In genomic region chr9:37036237-37037136, GRCh38 we compare ENCODE assay signal across 8 cellular contexts. TPM values are rescaled to one million over a fixed set of nuclear protein-coding genes. Genes with fewer than 3 reads are reported as not detected.
DNase-seq lines count a peak whose midpoint lies in the region; ATAC-seq and TF ChIP-seq lines count a peak whose summit lies in the region.

No MANE protein-coding gene starts in this region.

- 5% methylated on average over 76 of the region's 76 CpGs for WGBS in liver

- H3K27me3 ChIP-seq in RWPE2 (ENCODE audit: insufficient read depth, poor library complexity, severe bottlenecking) (peaks cover 100% of the 10 kb centered on the region), liver (ENCODE audit: control insufficient read depth in 4 of 4, insufficient read depth in 4 of 4, low read length in 3 of 4) (peaks cover 8 to 43% (median 17%) of the 10 kb centered on the region in 4 donors)

- H3K9ac ChIP-seq in liver (ENCODE audit: low read depth in 1 of 2, low read length in 2 of 2) = no peak overlapping the region

- no peak overlapping the region for H3K27ac ChIP-seq in RWPE2 (ENCODE audit: poor library complexity, severe bottlenecking)
- H3K27ac ChIP-seq in liver (ENCODE audit: low read depth in 1 of 2, low read length in 2 of 2) = no peak overlapping the region

- H3K36me3 ChIP-seq in RWPE2 (ENCODE audit: low read depth) = no peaks in the 10 kb centered on the region
- no peaks in the 10 kb centered on the region for H3K36me3 ChIP-seq in liver (ENCODE audit: control insufficient read depth in 4 of 4, insufficient read depth in 3 of 4, low read depth in 1 of 4, low read length in 3 of 4)

- DNase-seq in ELR (ENCODE audit: low read depth) (peak; percentile 44), RWPE2 (ENCODE audit: low spot score) (no peak)
- peak; percentile 40 for DNase-seq in central memory CD4-positive, alpha-beta T cell
- DNase-seq in stimulated activated naive CD8-positive, alpha-beta T cell treated with anti-CD3 and anti-CD28 coated beads, Interleukin-15, Interleukin-2, amounts not matched to agents 100 U/mL and 50 U/mL, for 24 hours = peak; percentile 51

- H3K4me1 ChIP-seq in RWPE2 (ENCODE audit: insufficient read depth, poor library complexity, severe bottlenecking) = peaks cover 7% of the 10 kb centered on the region
- peaks cover 8 to 26% (median 17%) of the 10 kb centered on the region in 4 donors for H3K4me1 ChIP-seq in liver (ENCODE audit: control insufficient read depth in 4 of 4, insufficient read depth in 4 of 4, low read length in 3 of 4)

- no peak for TF ChIP-seq RAD21 in liver (IDR thresholded peaks at IDR 0.05)

- H3K4me3 ChIP-seq in RWPE2 (ENCODE audit: severe bottlenecking) (peak overlapping the region; percentile 23), liver (ENCODE audit: low read depth in 1 of 3, low read length in 3 of 3) (peak overlapping the region; percentile 40 to 81 (median 50))

- TF ChIP-seq CTCF in RWPE2 (IDR thresholded peaks at IDR 0.05; ENCODE audit: poor library complexity, severe bottlenecking) (no peak), liver (IDR thresholded peaks at IDR 0.05; ENCODE audit: low read depth, low read length, missing input control) (no peak)

- H3K9me3 ChIP-seq in RWPE2 (ENCODE audit: severe bottlenecking) (no peaks in the 10 kb centered on the region), liver (ENCODE audit: control insufficient read depth in 4 of 4, low read length in 3 of 4) (peaks cover 0 to 9% (median 0%) of the 10 kb centered on the region in 4 donors)

- ATAC-seq in HG02798 (IDR thresholded peaks at IDR 0.05; ENCODE audit: poor library complexity, unreplicated experiment) (peak; percentile 36), RWPE2 (ENCODE audit: low read depth) (peak; percentile 28; the same call in 1 of the 3 replicates), HG02610 (IDR thresholded peaks at IDR 0.05; ENCODE audit: unreplicated experiment) (no peak), HG03571 (IDR thresholded peaks at IDR 0.05; ENCODE audit: unreplicated experiment) (no peak)
- ATAC-seq in stimulated activated naive CD8-positive, alpha-beta T cell treated with anti-CD3 and anti-CD28 coated beads, Interleukin-15, Interleukin-2, amounts not matched to agents 100 U/mL and 50 U/mL, for 24 hours = no peak

TF ChIP-seq in liver, 16 proteins besides CTCF, POLR2A, EP300 and RAD21:
- TF ChIP-seq HNF4G (IDR thresholded peaks at IDR 0.05) (no peak), SP1 (IDR thresholded peaks at IDR 0.05) (no peak), ZBTB33 (IDR thresholded peaks at IDR 0.05) (no peak), ATF3 (IDR thresholded peaks at IDR 0.05) (no peak), FOXA2 (IDR thresholded peaks at IDR 0.05) (no peak), NR2F2 (IDR thresholded peaks at IDR 0.05) (no peak), GABPA (IDR thresholded peaks at IDR 0.05 in 1 of 2, conservative IDR thresholded peaks at IDR 0.05 in 1 of 2) (peak in 1 of 2 donors; percentile 59), HNF4A (conservative IDR thresholded peaks at IDR 0.05) (no peak)

RNA-seq across cellular contexts. Expression of gene PAX5, which starts 2.4 kb away (rescaled TPM):
- total RNA-seq in liver = 1 to 10 TPM in 1 of 2 donors, under 1 TPM in 1; 0.08 to 2.7 TPM
- under 1 TPM; 0.05 to 0.14 TPM for polyA plus RNA-seq in liver

Comparison
In these comparisons a context has a peak if more than half of its experiments do, and no peak if none do; other contexts are left out.
1. ATAC-seq: peak in HG02798 (single experiment) and RWPE2 (single experiment); none in stimulated activated naive CD8-positive, alpha-beta T cell treated with anti-CD3 and anti-CD28 coated beads, Interleukin-15, Interleukin-2, amounts not matched to agents 100 U/mL and 50 U/mL, for 24 hours (single experiment), HG02610 (single experiment) and HG03571 (single experiment).